In the genomic region with DNA sequence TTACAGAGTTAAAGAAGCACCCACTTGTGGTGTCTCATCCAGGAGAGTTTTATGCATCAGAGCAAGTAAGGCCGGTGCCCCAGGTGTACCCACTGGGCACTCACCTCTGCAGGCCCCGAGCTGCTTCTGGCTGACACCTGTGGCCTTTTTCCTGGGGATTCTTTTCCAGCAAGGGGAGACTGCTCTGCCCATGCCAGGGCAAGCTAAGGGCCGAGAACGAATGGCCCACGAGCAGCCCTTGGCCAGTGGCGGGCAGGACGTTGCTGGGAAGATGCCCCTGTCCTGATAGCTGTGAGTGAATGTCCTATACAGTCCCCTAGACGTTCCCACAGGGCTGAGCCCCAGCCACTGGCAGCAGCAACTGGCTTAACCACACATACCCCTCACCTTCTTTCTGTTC, we compare ENCODE assay signal across 16 cellular contexts. TPM values are rescaled to one million over a fixed set of nuclear protein-coding genes. Genes with fewer than 3 reads are reported as not detected.
"Had no signal": no experiment of that assay in that cellular context is flagged by ENCODE, and none has a peak within 500 bp of the region (broad histone marks: within the 10 kb centered on the region; RNA-seq: fewer than 3 reads in every experiment).

No MANE protein-coding gene starts in this region.

- DNase-seq: activated CD4-positive, CD25-positive, alpha-beta regulatory T cell treated with anti-CD3 and anti-CD28 coated beads, Interleukin-2, amount 50 U/mL, for 72 hours; activated naive CD4-positive, alpha-beta T cell treated with Interleukin-2 at 50 U/mL for 16 hours; lower lobe of right lung; nephron progenitor cell had no signal

- H3K4me3 Mint-ChIP-seq: activated T-helper 17 cell treated with anti-CD3 and anti-CD28 coated beads, Interleukin-2, amount 50 U/mL, for 72 hours; dendritic cell treated with granulocyte-macrophage colony-stimulating factor and Interleukin-4, amounts not matched to agents 40 ng/mL and 50 ng/mL, for 4 days; mesothelial cell of epicardium; nephron progenitor cell; stimulated activated effector memory CD8-positive, alpha-beta T cell treated with anti-CD3 and anti-CD28 coated beads, Interleukin-12 subunit alpha, Interleukin-12 subunit beta, amount 100 ng/mL, for 72 hours had no signal

- H3K36me3 Mint-ChIP-seq: mesothelial cell of epicardium; stimulated activated effector memory CD8-positive, alpha-beta T cell treated with anti-CD3 and anti-CD28 coated beads, Interleukin-12 subunit alpha, Interleukin-12 subunit beta, amount 100 ng/mL, for 72 hours had no signal

- ATAC-seq: activated T-helper 17 cell treated with anti-CD3 and anti-CD28 coated beads, Interleukin-2, amount 50 U/mL, for 72 hours; lower lobe of right lung; stimulated activated effector memory CD8-positive, alpha-beta T cell treated with anti-CD3 and anti-CD28 coated beads, Interleukin-12 subunit alpha, Interleukin-12 subunit beta, amount 100 ng/mL, for 72 hours had no signal

- H3K27ac Mint-ChIP-seq: activated T-helper 17 cell treated with anti-CD3 and anti-CD28 coated beads, Interleukin-2, amount 50 U/mL, for 72 hours; dendritic cell treated with granulocyte-macrophage colony-stimulating factor and Interleukin-4, amounts not matched to agents 40 ng/mL and 50 ng/mL, for 4 days; mesothelial cell of epicardium; nephron progenitor cell; stimulated activated effector memory CD8-positive, alpha-beta T cell treated with anti-CD3 and anti-CD28 coated beads, Interleukin-12 subunit alpha, Interleukin-12 subunit beta, amount 100 ng/mL, for 72 hours had no signal

- H3K4me1 Mint-ChIP-seq: activated T-helper 17 cell treated with anti-CD3 and anti-CD28 coated beads, Interleukin-2, amount 50 U/mL, for 72 hours; stimulated activated effector memory CD8-positive, alpha-beta T cell treated with anti-CD3 and anti-CD28 coated beads, Interleukin-12 subunit alpha, Interleukin-12 subunit beta, amount 100 ng/mL, for 72 hours had no signal

- H3K4me1 ChIP-seq: gastroesophageal sphincter, lower lobe of right lung, psoas muscle, tibial nerve, uterus had no signal

- H3K4me3 ChIP-seq: cardiac muscle cell, gastroesophageal sphincter, lower lobe of right lung, psoas muscle, tibial nerve, uterus had no signal

- H3K27ac ChIP-seq: epithelial cell of prostate, gastroesophageal sphincter, lower lobe of right lung, psoas muscle, tibial nerve had no signal

- H3K36me3 ChIP-seq: cardiac muscle cell, gastroesophageal sphincter, lower lobe of right lung, tibial nerve, uterus had no signal

- H3K9me3 Mint-ChIP-seq: activated T-helper 17 cell treated with anti-CD3 and anti-CD28 coated beads, Interleukin-2, amount 50 U/mL, for 72 hours; dendritic cell treated with granulocyte-macrophage colony-stimulating factor and Interleukin-4, amounts not matched to agents 40 ng/mL and 50 ng/mL, for 4 days; mesothelial cell of epicardium; nephron progenitor cell; stimulated activated effector memory CD8-positive, alpha-beta T cell treated with anti-CD3 and anti-CD28 coated beads, Interleukin-12 subunit alpha, Interleukin-12 subunit beta, amount 100 ng/mL, for 72 hours had no signal

- H3K9me3 ChIP-seq: gastroesophageal sphincter, lower lobe of right lung, psoas muscle, tibial nerve, uterus had no signal

- H3K27me3 ChIP-seq: cardiac muscle cell, tibial nerve, uterus had no signal

RNA-seq across cellular contexts. Expression of gene SYNDIG1, which starts 32.3 kb away (rescaled TPM):
- total RNA-seq: activated CD8-positive, alpha-beta memory T cell treated with anti-CD3 and anti-CD28 coated beads for 36 hours; activated T-helper 17 cell treated with anti-CD3 and anti-CD28 coated beads, Interleukin-2, amount 50 U/mL, for 72 hours; psoas muscle; T-helper 1 cell treated with Interleukin-12 subunit alpha and Interleukin-12 subunit beta and Interleukin-4 antibody, amounts not matched to agents 30 ng/mL and 1 ng/mL, for 36 hours had no signal
